ENCODE assay signal across 1 cellular context in the genomic region with DNA sequence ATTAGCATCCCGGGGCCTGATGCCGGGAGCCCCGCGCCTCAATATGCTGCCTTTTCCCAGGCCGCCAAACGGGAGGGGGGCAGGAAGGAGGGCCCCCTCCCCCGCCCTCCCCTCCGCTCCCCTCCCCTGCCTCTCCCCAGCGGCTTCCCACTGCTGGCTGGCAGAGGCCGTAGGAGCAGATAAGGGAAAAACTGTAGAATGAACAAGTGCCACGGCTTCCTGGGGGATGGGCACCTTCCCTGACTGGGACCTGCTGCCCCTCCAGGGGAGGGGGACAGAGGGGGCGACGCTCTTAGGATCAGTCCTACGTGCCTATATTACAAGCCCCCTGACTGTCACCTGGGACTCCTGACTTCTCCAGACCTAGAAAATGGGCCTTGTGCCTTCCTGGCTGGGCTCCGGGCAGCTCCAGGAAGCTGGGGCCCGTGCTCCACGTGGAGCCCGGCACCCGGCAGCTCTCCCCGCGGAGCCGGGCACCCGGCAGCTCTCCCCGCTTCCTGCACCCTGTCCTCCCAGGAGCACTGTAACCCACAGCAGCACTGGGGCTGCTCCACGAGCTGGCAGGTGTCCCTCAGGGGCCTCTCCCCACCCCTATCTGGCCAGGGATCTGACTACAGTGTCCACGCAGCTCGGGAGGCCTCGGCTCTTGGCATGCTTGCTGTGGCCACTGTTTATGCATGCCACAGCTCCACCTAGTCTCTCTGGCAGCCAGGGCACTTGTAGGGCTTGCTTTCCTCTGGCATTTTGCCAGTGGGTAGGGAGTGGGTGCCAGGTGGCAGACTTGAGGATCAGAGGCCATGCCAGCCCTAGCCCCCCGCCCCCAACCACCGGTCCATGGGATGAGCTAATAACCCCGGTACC.
A peak's percentile ranks its signal among the peaks of the same experiment; 100 is the strongest.
TF ChIP-seq lines count a peak whose summit lies in the region.

No MANE protein-coding gene starts in this region.

TF ChIP-seq in H1, 55 proteins besides CTCF, POLR2A, EP300 and RAD21:
- no peak for TF ChIP-seq BACH1 (IDR thresholded peaks at IDR 0.05; ENCODE audit: low read length)
- TF ChIP-seq EZH2 (IDR thresholded peaks at IDR 0.05; ENCODE audit: low read depth, low read length, severe bottlenecking): peak; percentile 42
